In genomic region chr7:2313450-2314208, GRCh38 we compare ENCODE assay signal across 8 cellular contexts. TPM values are rescaled to one million over a fixed set of nuclear protein-coding genes. Genes with fewer than 3 reads are reported as not detected.
DNase-seq lines count a peak whose midpoint lies in the region; ATAC-seq lines count a peak whose summit lies in the region.

No MANE protein-coding gene starts in this region.

- H3K9ac ChIP-seq in skeletal muscle satellite cell (ENCODE audit: low read depth, low read length): peak overlapping the region; percentile 87

- H3K4me2 ChIP-seq in skeletal muscle satellite cell (ENCODE audit: low read length): peak overlapping the region; percentile 86

- H3K9me3 ChIP-seq in iPS DF 6.9 (ENCODE audit: control insufficient read depth, insufficient read depth, low read length) (no peaks in the 10 kb centered on the region), skeletal muscle satellite cell (replicated peaks; ENCODE audit: low read length) (no peaks in the 10 kb centered on the region)

- no peak overlapping the region for H3K27ac ChIP-seq in iPS DF 6.9 (ENCODE audit: low read length)

- in situ Hi-C loops in ACHN (cut with HindIII; ENCODE audit: low pct_ligation_motif_present, low pct_unique_long_range_greater_than_20kb, low sequenced_read_pairs): no loop called here

- no CpG with 5 or more reads among the region's 42 CpGs for WGBS in iPS DF 6.9 (ENCODE audit: insufficient coverage, insufficient read length)

- peak overlapping the region; percentile 82 for H3K27ac Mint-ChIP-seq in activated naive CD8-positive, alpha-beta T cell treated with anti-CD3 and anti-CD28 coated beads, Interleukin-2, amount 50 U/mL, for 24 hours

- peaks cover 8% of the 10 kb centered on the region for H3K36me3 Mint-ChIP-seq in activated naive CD8-positive, alpha-beta T cell treated with anti-CD3 and anti-CD28 coated beads, Interleukin-2, amount 50 U/mL, for 24 hours (ENCODE audit: low read depth)

- H3K27me3 ChIP-seq in iPS DF 6.9 (ENCODE audit: control insufficient read depth, insufficient read depth, low read length) (no peaks in the 10 kb centered on the region), skeletal muscle satellite cell (ENCODE audit: control insufficient read depth, insufficient read depth, low read length) (no peaks in the 10 kb centered on the region)

- no peak overlapping the region for H3K4me3 Mint-ChIP-seq in activated naive CD8-positive, alpha-beta T cell treated with anti-CD3 and anti-CD28 coated beads, Interleukin-2, amount 50 U/mL, for 24 hours

- H3K4me1 ChIP-seq in iPS DF 6.9 (ENCODE audit: control insufficient read depth, insufficient read depth, low read length): peaks cover 4% of the 10 kb centered on the region; the same call in 1 of the 2 replicates
- peaks cover 5% of the 10 kb centered on the region for H3K4me1 ChIP-seq in skeletal muscle satellite cell (ENCODE audit: control insufficient read depth, insufficient read depth, low read length)

- H3K4me3 ChIP-seq in iPS DF 6.9 (ENCODE audit: low read length) (peak overlapping the region; percentile 71), skeletal muscle satellite cell (ENCODE audit: low read length) (peak overlapping the region; percentile 86)

- H3K27me3 Mint-ChIP-seq in activated naive CD8-positive, alpha-beta T cell treated with anti-CD3 and anti-CD28 coated beads, Interleukin-2, amount 50 U/mL, for 24 hours: no peaks in the 10 kb centered on the region

- ATAC-seq in GM18873 (IDR thresholded peaks at IDR 0.05; ENCODE audit: low FRiP score, unreplicated experiment): peak; percentile 8
- peak; percentile 17 for ATAC-seq in activated naive CD8-positive, alpha-beta T cell treated with anti-CD3 and anti-CD28 coated beads, Interleukin-2, amount 50 U/mL, for 24 hours

- DNase-seq in ACHN (peak; percentile 50), HT1080 (ENCODE audit: low read depth) (peak; percentile 29), iPS DF 6.9 (ENCODE audit: low read depth, low spot score) (no peak), NCI-H2029 treated with DMSO at 0.1 percent for 48 hours (lab: John Stamatoyannopoulos, UW) (no peak), MV-4-11 (lab: John Stamatoyannopoulos, UW) (no peak)
- DNase-seq in activated naive CD8-positive, alpha-beta T cell treated with anti-CD3 and anti-CD28 coated beads, Interleukin-2, amount 50 U/mL, for 24 hours: no peak

- H3K4me1 Mint-ChIP-seq in activated naive CD8-positive, alpha-beta T cell treated with anti-CD3 and anti-CD28 coated beads, Interleukin-2, amount 50 U/mL, for 24 hours: peaks cover 18% of the 10 kb centered on the region

- no peaks in the 10 kb centered on the region for H3K9me3 Mint-ChIP-seq in activated naive CD8-positive, alpha-beta T cell treated with anti-CD3 and anti-CD28 coated beads, Interleukin-2, amount 50 U/mL, for 24 hours

- no peaks in the 10 kb centered on the region for H3K36me3 ChIP-seq in iPS DF 6.9 (ENCODE audit: control insufficient read depth, insufficient read depth, low read length)
- H3K36me3 ChIP-seq in skeletal muscle satellite cell (ENCODE audit: insufficient read depth, low read length): no peaks in the 10 kb centered on the region

RNA-seq across cellular contexts. Expression of gene SNX8, which starts 0.6 kb away (rescaled TPM):
- total RNA-seq in HT1080 (2014; rRNA removed; shearing (Covaris generic)): 16.7 and 19.9 TPM in 2 replicates
- polyA plus RNA-seq in HT1080 (2015; cell fraction: cytosol; rRNA removed): 18.5 and 32.0 TPM in 2 replicates
- polyA plus RNA-seq in HT1080 (2015; cell fraction: nucleus; rRNA removed): 15.9 and 19.2 TPM in 2 replicates
- total RNA-seq in skeletal muscle satellite cell (2012; rRNA removed): 18.5 and 20.8 TPM in 2 replicates

RNA-seq across cellular contexts. Expression of gene EIF3B, which starts 41.0 kb away (rescaled TPM):
- total RNA-seq in HT1080 (2014; rRNA removed; shearing (Covaris generic)): 248 and 258 TPM in 2 replicates
- polyA plus RNA-seq in HT1080 (2015; cell fraction: cytosol; rRNA removed): 142 and 150 TPM in 2 replicates
- 268 and 275 TPM in 2 replicates for polyA plus RNA-seq in HT1080 (2015; cell fraction: nucleus; rRNA removed)
- 225 and 233 TPM in 2 replicates for total RNA-seq in skeletal muscle satellite cell (2012; rRNA removed)

Comparison
In these comparisons a context has a peak if more than half of its experiments do, and no peak if none do; other contexts are left out.
1. DNase-seq: peak in ACHN (single experiment) and HT1080 (single experiment); none in activated naive CD8-positive, alpha-beta T cell treated with anti-CD3 and anti-CD28 coated beads, Interleukin-2, amount 50 U/mL, for 24 hours (single experiment), iPS DF 6.9 (single experiment), NCI-H2029 treated with DMSO at 0.1 percent for 48 hours (single experiment) and MV-4-11 (single experiment).